ENCODE assay signal across 22 cellular contexts in the genomic region with DNA sequence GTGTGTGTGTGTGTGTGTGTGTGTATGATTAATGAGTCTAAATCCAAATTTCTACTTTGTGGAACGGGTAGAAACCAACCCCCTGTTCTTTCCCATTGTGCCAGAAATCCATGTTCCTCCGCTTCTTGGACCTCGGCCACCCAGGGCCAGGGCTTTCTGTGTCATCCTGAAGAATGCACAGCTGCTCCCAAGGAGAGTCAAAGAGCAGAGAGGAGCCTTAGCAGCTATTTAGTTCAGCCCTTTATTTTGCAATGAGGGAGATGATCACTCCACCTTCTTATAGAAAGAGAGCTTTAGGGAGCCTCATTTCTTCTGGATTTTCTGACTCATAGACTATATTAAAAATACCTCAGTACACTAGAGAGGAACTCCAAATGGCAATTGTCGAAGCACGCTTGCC.
DNase-seq lines count a peak whose midpoint lies in the region; FAIRE-seq and TF ChIP-seq lines count a peak whose summit lies in the region.
"Had no signal": no experiment of that assay in that cellular context is flagged by ENCODE, and none has a peak within 500 bp of the region (broad histone marks: within the 10 kb centered on the region; RNA-seq: fewer than 3 reads in every experiment).

No MANE protein-coding gene starts in this region.

- H3K4me3 ChIP-seq in AG04450 (ENCODE audit: low read depth, low read length) = no peak overlapping the region
- H3K4me3 ChIP-seq in mammary epithelial cell (replicated peaks in 1 of 3; ENCODE audit: insufficient read depth in 1 of 3, low read depth in 2 of 3, low read length in 3 of 3) = no peak overlapping the region
- H3K4me3 ChIP-seq in mesenchymal stem cell (ENCODE audit: insufficient read depth in 1 of 2, low read depth in 1 of 2, low read length in 2 of 2) = peak overlapping the region in 1 of 2 experiments; percentile 37
- no peak overlapping the region for H3K4me3 ChIP-seq in small intestine (ENCODE audit: low read depth in 1 of 2, low read length in 2 of 2)
- H3K4me3 ChIP-seq: lower lobe of right lung, thyroid gland had no signal

- H3K27me3 ChIP-seq in AG04450 (ENCODE audit: control insufficient read depth, insufficient read depth, low read length) (no peaks in the 10 kb centered on the region), mammary epithelial cell (ENCODE audit: insufficient read depth, low read length) (no peaks in the 10 kb centered on the region), mesenchymal stem cell (ENCODE audit: control insufficient read depth in 1 of 2, insufficient read depth in 1 of 2, low read length in 2 of 2) (no peaks in the 10 kb centered on the region), small intestine (ENCODE audit: control insufficient read depth in 2 of 2, insufficient read depth in 2 of 2, low read length in 2 of 2) (no peaks in the 10 kb centered on the region)
- H3K27me3 ChIP-seq: thyroid gland had no signal

- H2BK5ac ChIP-seq in mesenchymal stem cell (ENCODE audit: low read depth, low read length, poor library complexity, severe bottlenecking) = no peak overlapping the region

- WGBS in mammary epithelial cell (ENCODE audit: low coverage, missing lambda C conversion rate) = 59% methylated on average over 5 of the region's 5 CpGs
- whole genome bisulfite sequencing in mesenchymal stem cell = 69% methylated on average over 5 of the region's 5 CpGs
- 68 to 83% (median 81%) methylated on average over 5 of the region's 5 CpGs for WGBS in small intestine, 3 donors

- no peak overlapping the region for H3K14ac ChIP-seq in mesenchymal stem cell (ENCODE audit: low read length in 2 of 2)

- no TSS peak for BruUV-seq in mammary epithelial cell (replicated peaks; lab: Mats Ljungman, UMichigan)

- H2BK120ac ChIP-seq in mesenchymal stem cell (ENCODE audit: low read depth, low read length) = no peak overlapping the region

- H3K4me2 ChIP-seq in mammary epithelial cell (ENCODE audit: insufficient read depth, low read depth, low read length) = no peak overlapping the region
- no peak overlapping the region for H3K4me2 ChIP-seq in mesenchymal stem cell (ENCODE audit: low read length, poor library complexity, severe bottlenecking)

- no peak overlapping the region for H3K23ac ChIP-seq in mesenchymal stem cell (ENCODE audit: low read length in 2 of 2)

- H2BK12ac ChIP-seq in mesenchymal stem cell (ENCODE audit: low read length in 2 of 2) = no peak overlapping the region

- no peak overlapping the region for H4K8ac ChIP-seq in mesenchymal stem cell (ENCODE audit: low read length)

- no peak overlapping the region for H3K18ac ChIP-seq in mesenchymal stem cell (ENCODE audit: low read depth in 1 of 2, low read length in 2 of 2)

- H3K9me3 Mint-ChIP-seq in HFFc6 = peaks cover 2% of the 10 kb centered on the region; the same call in 1 of the 2 replicates
- H3K9me3 Mint-ChIP-seq: natural killer cell treated with Interleukin-12 subunit alpha and Interleukin-12 subunit beta and Interleukin-15 and Interleukin-18, amount 100 ng/mL, for 72 hours had no signal

- H3K79me1 ChIP-seq in mesenchymal stem cell (replicated peaks; ENCODE audit: low read length, poor library complexity, severe bottlenecking) = no peaks in the 10 kb centered on the region

- H2BK15ac ChIP-seq in mesenchymal stem cell (ENCODE audit: low read depth, poor library complexity, severe bottlenecking) = no peak overlapping the region

- intact Hi-C loops in mammary epithelial cell (cut with micrococcal nuclease) = no loop called here

- H3K9ac ChIP-seq in mammary epithelial cell (ENCODE audit: insufficient read depth, low read length) (no peak overlapping the region), mesenchymal stem cell (ENCODE audit: low read length) (no peak overlapping the region)

- H3K4me1 ChIP-seq in mammary epithelial cell (ENCODE audit: insufficient read depth, low read length) (peaks cover 11% of the 10 kb centered on the region), mesenchymal stem cell (ENCODE audit: control insufficient read depth, insufficient read depth, low read depth, low read length) (peaks cover 14% of the 10 kb centered on the region), small intestine (ENCODE audit: control insufficient read depth in 2 of 2, insufficient read depth in 1 of 2, low read depth in 1 of 2, low read length in 1 of 2) (no peaks in the 10 kb centered on the region)
- H3K4me1 ChIP-seq: Caco-2, lower lobe of right lung, thyroid gland had no signal

- H2AK5ac ChIP-seq in mesenchymal stem cell (ENCODE audit: low read length, severe bottlenecking) = no peak overlapping the region

- no peak overlapping the region for H2AFZ ChIP-seq in mammary epithelial cell (ENCODE audit: low read depth, low read length)
- H2AFZ ChIP-seq in mesenchymal stem cell (ENCODE audit: low read depth, low read length) = no peak overlapping the region

- H3K4me1 Mint-ChIP-seq in HFFc6 (ENCODE audit: low read depth) = peaks cover 76% of the 10 kb centered on the region

- H3K36me3 Mint-ChIP-seq in HFFc6 (ENCODE audit: low read depth) = peaks cover 15% of the 10 kb centered on the region
- H3K36me3 Mint-ChIP-seq: natural killer cell treated with Interleukin-12 subunit alpha and Interleukin-12 subunit beta and Interleukin-15 and Interleukin-18, amount 100 ng/mL, for 72 hours had no signal

- H3K27me3 Mint-ChIP-seq in HFFc6 (ENCODE audit: insufficient read depth) = no peaks in the 10 kb centered on the region; the same call in 1 of the 2 replicates

- CTCF ChIA-PET in AG04450 (lab: Charles Lee) (interaction anchor here (0.6 to 1.2 kb wide), 6 partner anchors 16 to 580 kb away, joined by 3 to 6 read pairs (median 4); a partner anchor contains a TSS), mammary epithelial cell (lab: Charles Lee; ENCODE audit: low non-redundant PET) (no interaction called here)

- H3K27ac ChIP-seq in AG04450 (ENCODE audit: low read depth, low read length) = no peak overlapping the region
- H3K27ac ChIP-seq in mammary epithelial cell (ENCODE audit: insufficient read depth, low read depth, low read length) = no peak overlapping the region
- H3K27ac ChIP-seq in mesenchymal stem cell (ENCODE audit: low read length, poor library complexity, severe bottlenecking) = no peak overlapping the region
- no peak overlapping the region for H3K27ac ChIP-seq in small intestine (ENCODE audit: low read depth in 1 of 2, low read length in 1 of 2)
- H3K27ac ChIP-seq: lower lobe of right lung, thyroid gland had no signal

- in situ Hi-C loops in mammary epithelial cell (cut with MboI; ENCODE audit: low sequenced_read_pairs in 2 of 2) = no loop called here

- no peaks in the 10 kb centered on the region for H3K36me3 ChIP-seq in mammary epithelial cell (ENCODE audit: insufficient read depth, low read length)
- H3K36me3 ChIP-seq in mesenchymal stem cell (ENCODE audit: control insufficient read depth in 1 of 2, insufficient read depth in 2 of 2, low read depth in 1 of 2, low read length in 2 of 2) = no peaks in the 10 kb centered on the region
- H3K36me3 ChIP-seq in small intestine (ENCODE audit: control insufficient read depth in 2 of 2, insufficient read depth in 2 of 2, low read length in 2 of 2) = no peaks in the 10 kb centered on the region
- H3K36me3 ChIP-seq: lower lobe of right lung, thyroid gland had no signal

- peak overlapping the region; percentile 0 for H3K4me3 Mint-ChIP-seq in HFFc6
- H3K4me3 Mint-ChIP-seq: activated naive CD4-positive, alpha-beta T cell treated with anti-CD3 and anti-CD28 coated beads for 36 hours; natural killer cell treated with Interleukin-12 subunit alpha and Interleukin-12 subunit beta and Interleukin-15 and Interleukin-18, amount 100 ng/mL, for 72 hours; T-helper 17 cell had no signal

- FAIRE-seq in small intestine (lab: Jason Lieb, UNC) = no peak

- dilution Hi-C loops in mammary epithelial cell (cut with HindIII; ENCODE audit: low sequenced_read_pairs) = no loop called here

- H3K4ac ChIP-seq in mesenchymal stem cell (ENCODE audit: low read depth in 1 of 2, low read length in 2 of 2) = no peak overlapping the region

- no peaks in the 10 kb centered on the region for H3K79me2 ChIP-seq in mammary epithelial cell (ENCODE audit: insufficient read depth, low read length)

- no peaks in the 10 kb centered on the region for H4K20me1 ChIP-seq in mammary epithelial cell (ENCODE audit: insufficient read depth, low read length)

- peaks cover 4% of the 10 kb centered on the region; the same call in 1 of the 2 replicates for H3K9me3 ChIP-seq in AG04450 (ENCODE audit: control insufficient read depth, insufficient read depth, low read length)
- H3K9me3 ChIP-seq in mammary epithelial cell (replicated peaks; ENCODE audit: insufficient read depth, low read length) = no peaks in the 10 kb centered on the region
- H3K9me3 ChIP-seq in mesenchymal stem cell (ENCODE audit: control insufficient read depth, low read length) = peaks cover 5% of the 10 kb centered on the region
- no peaks in the 10 kb centered on the region for H3K9me3 ChIP-seq in small intestine (ENCODE audit: control insufficient read depth, low read depth)
- H3K9me3 ChIP-seq: thyroid gland had no signal

- peak overlapping the region; percentile 70 for H3K27ac Mint-ChIP-seq in HFFc6
- H3K27ac Mint-ChIP-seq: activated naive CD4-positive, alpha-beta T cell treated with anti-CD3 and anti-CD28 coated beads for 36 hours; natural killer cell treated with Interleukin-12 subunit alpha and Interleukin-12 subunit beta and Interleukin-15 and Interleukin-18, amount 100 ng/mL, for 72 hours; T-helper 17 cell had no signal

- TF ChIP-seq CTCF in AG04450 (IDR thresholded peaks at IDR 0.05; ENCODE audit: low read depth, low read length) (no peak), HFFc6 (IDR thresholded peaks at IDR 0.05) (no peak), mammary epithelial cell (conservative IDR thresholded peaks at IDR 0.05 in 1 of 2, IDR thresholded peaks at IDR 0.05 in 1 of 2; ENCODE audit: extremely low read depth in 1 of 2, insufficient read depth in 1 of 2, low read depth in 1 of 2, low read length in 2 of 2) (no peak)

- POLR2A ChIA-PET in AG04450 (lab: Yijun Ruan, JAX) = interaction anchor here (0.7 to 1.7 kb wide), 3 partner anchors 17 to 58 kb away, joined by 3 to 15 read pairs (median 5); no protein-coding TSS in a partner anchor

- DNase-seq in AG04450 (ENCODE audit: low read depth, low spot score) (peak; percentile 75), HFFc6 (peak; percentile 86), mammary epithelial cell (peak; percentile 50), mesenchymal stem cell (peak; percentile 76), glomerular visceral epithelial cell (ENCODE audit: extremely low spot score) (no peak), anterior cingulate cortex (lab: John Stamatoyannopoulos, UW) (no peak), HuH-7 (ENCODE audit: low spot score) (no peak), small intestine (no peak)
- DNase-seq: activated CD4-positive, CD25-positive, alpha-beta regulatory T cell treated with anti-CD3 and anti-CD28 coated beads, Interleukin-2, amount 50 U/mL, for 72 hours; activated naive CD4-positive, alpha-beta T cell treated with anti-CD3 and anti-CD28 coated beads for 36 hours; Caco-2; effector memory CD4-positive, alpha-beta T cell; KG1; lower lobe of right lung; NCI-H1417; NCI-H2227 treated with DMSO at 0.1 percent for 48 hours; retina; stimulated activated CD4-positive, alpha-beta T cell treated with anti-CD3 and anti-CD28 coated beads, Interleukin-4, amount 100 ng/mL, for 1 hour; stimulated activated CD8-positive, alpha-beta memory T cell treated with anti-CD3 and anti-CD28 coated beads, Interleukin-4, amount 100 ng/mL, for 48 hours; T-helper 17 cell; thyroid gland had no signal

- no peak overlapping the region for H4K91ac ChIP-seq in mesenchymal stem cell (ENCODE audit: low read length)

Comparison
In these comparisons a context has a peak if more than half of its experiments do, and no peak if none do; other contexts are left out.
1. DNase-seq: peak in AG04450 (single experiment), HFFc6 (single experiment), mammary epithelial cell (single experiment) and mesenchymal stem cell (single experiment); none in glomerular visceral epithelial cell (single experiment), anterior cingulate cortex (0 of 58), HuH-7 (single experiment) and small intestine (single experiment).